ENCODE assay signal across 13 cellular contexts in the genomic region with DNA sequence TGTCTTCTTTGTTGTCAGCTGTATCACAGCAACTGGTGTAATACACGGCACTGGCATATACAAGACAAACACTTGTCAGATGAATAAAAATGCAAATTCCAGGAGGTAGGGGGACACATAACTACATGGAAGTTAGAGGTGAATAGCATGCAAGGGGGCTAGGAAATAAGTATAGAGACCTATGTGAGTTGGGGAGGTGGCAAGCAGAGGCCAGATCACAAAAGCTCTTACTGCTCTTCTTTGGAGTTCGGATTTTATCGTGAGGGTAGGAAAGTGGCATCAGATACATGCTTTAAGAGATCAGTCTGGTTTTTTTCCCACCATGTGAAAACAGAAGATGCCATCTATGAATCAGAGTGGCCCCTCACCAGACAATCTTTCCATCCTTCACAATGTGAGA. TPM values are rescaled to one million over a fixed set of nuclear protein-coding genes. Genes with fewer than 3 reads are reported as not detected.
DNase-seq lines count a peak whose midpoint lies in the region; ATAC-seq, FAIRE-seq and TF ChIP-seq lines count a peak whose summit lies in the region.
"Had no signal": no experiment of that assay in that cellular context is flagged by ENCODE, and none has a peak within 500 bp of the region (broad histone marks: within the 10 kb centered on the region; RNA-seq: fewer than 3 reads in every experiment).

No MANE protein-coding gene starts in this region.

- TF ChIP-seq CTCF in HepG2 (CRISPR knock-in tag; IDR thresholded peaks at IDR 0.05), result no peak
- no peak for TF ChIP-seq CTCF in right lobe of liver (IDR thresholded peaks at IDR 0.05)
- no peak for TF ChIP-seq CTCF in glutamatergic neuron (IDR thresholded peaks at IDR 0.05; ENCODE audit: partially characterized antibody, unreplicated experiment)

- TF ChIP-seq POLR2A in HepG2 (IDR thresholded peaks at IDR 0.05; ENCODE audit: insufficient read depth in 1 of 2, low read depth in 2 of 2, low read length in 2 of 2), result no peak
- no peak for TF ChIP-seq POLR2A in right lobe of liver (IDR thresholded peaks at IDR 0.05)

- H3K4me1 Mint-ChIP-seq in glutamatergic neuron (ENCODE audit: low read depth, unreplicated experiment), result peaks cover 18% of the 10 kb centered on the region

- H3K9me3 ChIP-seq in HepG2 (ENCODE audit: low read length) (no peaks in the 10 kb centered on the region), right lobe of liver (no peaks in the 10 kb centered on the region), SK-N-MC (ENCODE audit: low read depth, low read length) (no peaks in the 10 kb centered on the region)

- H3K27me3 ChIP-seq in HepG2 (ENCODE audit: control insufficient read depth in 1 of 2, insufficient read depth in 2 of 2, low read length in 2 of 2) (no peaks in the 10 kb centered on the region; a peak in 1 of 5 replicates), right lobe of liver (no peaks in the 10 kb centered on the region)

- H3K79me2 ChIP-seq in HepG2 (ENCODE audit: insufficient read depth, low read length), result peaks cover 46% of the 10 kb centered on the region

- H3K9ac ChIP-seq in HepG2 (ENCODE audit: insufficient read depth, low read depth, low read length) (no peak overlapping the region), SK-N-MC (ENCODE audit: insufficient read length) (no peak overlapping the region)

- peaks cover 4% of the 10 kb centered on the region for H3K9me3 Mint-ChIP-seq in glutamatergic neuron (ENCODE audit: unreplicated experiment)

- in situ Hi-C loops in HepG2 (cut with HindIII; ENCODE audit: extremely low pct_ligation_motif_present, low pct_unique_long_range_greater_than_20kb), result no loop called here

- POLR2A ChIA-PET in HepG2 (lab: Yijun Ruan, JAX), result interaction anchor here (2.1 to 2.8 kb wide), 2 partner anchors 20 to 28 kb away, joined by 5 to 24 read pairs; a partner anchor contains a TSS

- FAIRE-seq in HepG2 (lab: Jason Lieb, UNC) (no peak), urothelium cell line (lab: Jason Lieb, UNC) (no peak)
- FAIRE-seq: G401.6, H1 had no signal

- CTCF ChIA-PET in HepG2 (lab: Yijun Ruan, JAX; ENCODE audit: low intra/inter-chr PET ratio, low total read pairs), result no interaction called here

- no peak overlapping the region for H3K27ac Mint-ChIP-seq in glutamatergic neuron (ENCODE audit: unreplicated experiment)

- H3K27ac ChIP-seq in HepG2 (ENCODE audit: extremely low read length, insufficient read depth, low read length) (no peak overlapping the region), right lobe of liver (no peak overlapping the region), SK-N-MC (peak overlapping the region; percentile 58)

- 96% methylated on average over 3 of the region's 3 CpGs for WGBS in HepG2 (ENCODE audit: low lambda C conversion rate)
- 64% methylated on average over 3 of the region's 3 CpGs for WGBS in right lobe of liver (ENCODE audit: insufficient coverage, low coverage, low lambda C conversion rate, missing lambda C conversion rate)

- TF ChIP-seq RAD21 in HepG2 (CRISPR knock-in tag; IDR thresholded peaks at IDR 0.05), result no peak

- H3K4me1 ChIP-seq in HepG2 (ENCODE audit: insufficient read depth, low read length) (peaks cover 21% of the 10 kb centered on the region), right lobe of liver (peaks cover 0 to 26% (median 6%) of the 10 kb centered on the region in 4 donors)

- ATAC-seq in HepG2, result no peak
- ATAC-seq in right lobe of liver, result no peak

- H3K4me2 ChIP-seq in HepG2 (ENCODE audit: low read depth, low read length), result no peak overlapping the region

- no peak for DNase-seq in HepG2 (ENCODE audit: low spot score)
- DNase-seq in right lobe of liver, result no peak
- no peak for DNase-seq in SK-N-MC (ENCODE audit: low read depth, low spot score)
- DNase-seq in glutamatergic neuron, result no peak
- DNase-seq in urothelium cell line (ENCODE audit: low spot score), result no peak
- no peak for DNase-seq in NCI-H1436 (lab: John Stamatoyannopoulos, UW)
- DNase-seq in NCI-H446 (lab: John Stamatoyannopoulos, UW), result no peak
- DNase-seq in stimulated activated CD4-positive, alpha-beta T cell treated with anti-CD3 and anti-CD28 coated beads, Interleukin-15, amount 100 ng/mL, for 24 hours, result no peak
- DNase-seq: activated CD8-positive, alpha-beta memory T cell treated with anti-CD3 and anti-CD28 coated beads, Interleukin-2, amount 50 U/mL, for 4 hours; anterior cingulate cortex; NCI-H2081 had no signal

- H2AFZ ChIP-seq in HepG2 (ENCODE audit: low read length), result no peak overlapping the region

- H3K36me3 ChIP-seq in HepG2 (replicated peaks in 1 of 2; ENCODE audit: control insufficient read depth in 1 of 2, insufficient read depth in 2 of 2, low read length in 2 of 2) (peaks cover 5 to 24% of the 10 kb centered on the region in 2 experiments), right lobe of liver (peaks cover 0 to 19% (median 4%) of the 10 kb centered on the region in 4 donors), SK-N-MC (ENCODE audit: insufficient read depth, low read length) (peaks cover 42% of the 10 kb centered on the region)

- intact Hi-C loops in HepG2 (cut with micrococcal nuclease; ENCODE audit: unreplicated experiment) (loop anchor here (2.0 kb wide), 1 partner anchor 24 kb away; no protein-coding TSS in a partner anchor), right lobe of liver (cut with DNase I) (no loop called here)

- peaks cover 18% of the 10 kb centered on the region for H4K20me1 ChIP-seq in HepG2 (ENCODE audit: insufficient read depth, low read length)

- H3K4me3 ChIP-seq in HepG2 (replicated peaks in 1 of 3; ENCODE audit: insufficient read depth in 1 of 3, low read depth in 2 of 3, low read length in 3 of 3), result no peak overlapping the region
- no peak overlapping the region for H3K4me3 ChIP-seq in right lobe of liver
- no peak overlapping the region for H3K4me3 ChIP-seq in SK-N-MC

- H3K27me3 Mint-ChIP-seq in glutamatergic neuron (ENCODE audit: unreplicated experiment), result peaks cover 6% of the 10 kb centered on the region

- H3K4me3 Mint-ChIP-seq in glutamatergic neuron (ENCODE audit: unreplicated experiment), result peak overlapping the region; percentile 14

- BruUV-seq in HepG2 (replicated peaks; lab: Mats Ljungman, UMichigan), result no TSS peak

- H3K36me3 Mint-ChIP-seq in glutamatergic neuron (ENCODE audit: unreplicated experiment), result no peaks in the 10 kb centered on the region

- TF ChIP-seq EP300 in HepG2 (IDR thresholded peaks at IDR 0.05; ENCODE audit: low read depth in 2 of 2, low read length in 2 of 2), result no peak
- TF ChIP-seq EP300 in HepG2 (CRISPR knock-in tag; IDR thresholded peaks at IDR 0.05; ENCODE audit: borderline replicate concordance), result no peak

RNA-seq across cellular contexts. Expression of a gene that starts 2.8 kb away (rescaled TPM):
- total RNA-seq in HepG2 (2016; rRNA removed; fragmentation: Illumina TruSeq; extraction: Trizol) (75.6 and 126 TPM in 2 replicates), right lobe of liver (10 to 100 TPM; 41.3 to 54.8 (median 46.6) TPM), glutamatergic neuron (ENCODE audit: unreplicated experiment) (102 TPM)
- total RNA-seq in HepG2 (2016; cell fraction: cytosol; rRNA removed; fragmentation: Illumina TruSeq; extraction: Trizol; ENCODE audit: low read depth), result 13.0 and 14.5 TPM in 2 replicates
- 74.7 and 123 TPM in 2 replicates for total RNA-seq in HepG2 (2016; cell fraction: insoluble cytoplasmic fraction; rRNA removed; fragmentation: Illumina TruSeq; extraction: Trizol)
- total RNA-seq in HepG2 (2016; cell fraction: membrane; rRNA removed; fragmentation: Illumina TruSeq; extraction: Trizol), result 40.7 and 48.1 TPM in 2 replicates
- 73.8 and 86.5 TPM in 2 replicates for total RNA-seq in HepG2 (2016; cell fraction: nucleus; rRNA removed; fragmentation: Illumina TruSeq; extraction: Trizol)
- 46.1 and 64.9 TPM in 2 replicates for polyA plus RNA-seq in HepG2 (2011; rRNA removed)
- polyA plus RNA-seq in HepG2 (2011; cell fraction: cytosol; rRNA removed), result 34.7 and 51.4 TPM in 2 replicates
- polyA plus RNA-seq in HepG2 (2011; cell fraction: nucleus; rRNA removed), result 23.9 and 32.9 TPM in 2 replicates
- polyA plus RNA-seq in HepG2 (2012), result 58.2 and 72.9 TPM in 2 replicates
- 14.8 and 15.2 TPM in 2 replicates for polyA plus RNA-seq in HepG2 (2016; cell fraction: cytosol; fragmentation: Illumina TruSeq; extraction: Trizol; ENCODE audit: low read depth)
- polyA plus RNA-seq in HepG2 (2016; cell fraction: insoluble cytoplasmic fraction; fragmentation: Illumina TruSeq; extraction: Trizol; ENCODE audit: low read depth), result 105 and 107 TPM in 2 replicates
- polyA plus RNA-seq in HepG2 (2016; cell fraction: membrane; fragmentation: Illumina TruSeq; extraction: Trizol; ENCODE audit: low read depth), result 27.5 and 32.0 TPM in 2 replicates
- 63.6 and 67.8 TPM in 2 replicates for polyA plus RNA-seq in HepG2 (2016; cell fraction: nucleus; fragmentation: Illumina TruSeq; extraction: Trizol; ENCODE audit: insufficient read depth, low read depth)
- 54.7 and 55.6 TPM in 2 replicates for polyA minus RNA-seq in HepG2 (2011; rRNA and poly(A)+ RNA removed; ENCODE audit: low replicate concordance)
- polyA minus RNA-seq in HepG2 (2011; cell fraction: cytosol; rRNA and poly(A)+ RNA removed), result 125 and 129 TPM in 2 replicates
- polyA minus RNA-seq in HepG2 (2011; cell fraction: nucleus; rRNA and poly(A)+ RNA removed), result 141 and 163 TPM in 2 replicates

RNA-seq across cellular contexts. Expression of a gene that starts 28.5 kb away (rescaled TPM):
- 249 and 453 TPM in 2 replicates for total RNA-seq in HepG2 (2016; rRNA removed; fragmentation: Illumina TruSeq; extraction: Trizol)
- total RNA-seq in HepG2 (2016; cell fraction: cytosol; rRNA removed; fragmentation: Illumina TruSeq; extraction: Trizol; ENCODE audit: low read depth), result 32.8 and 38.2 TPM in 2 replicates
- 251 and 440 TPM in 2 replicates for total RNA-seq in HepG2 (2016; cell fraction: insoluble cytoplasmic fraction; rRNA removed; fragmentation: Illumina TruSeq; extraction: Trizol)
- total RNA-seq in HepG2 (2016; cell fraction: membrane; rRNA removed; fragmentation: Illumina TruSeq; extraction: Trizol), result 86.3 and 100 TPM in 2 replicates
- 120 and 133 TPM in 2 replicates for total RNA-seq in HepG2 (2016; cell fraction: nucleus; rRNA removed; fragmentation: Illumina TruSeq; extraction: Trizol)
- 165 and 241 TPM in 2 replicates for polyA plus RNA-seq in HepG2 (2011; rRNA removed)
- polyA plus RNA-seq in HepG2 (2011; cell fraction: cytosol; rRNA removed), result 131 and 167 TPM in 2 replicates
- 70.5 and 75.1 TPM in 2 replicates for polyA plus RNA-seq in HepG2 (2011; cell fraction: nucleus; rRNA removed)
- polyA plus RNA-seq in HepG2 (2012), result 143 and 229 TPM in 2 replicates
- 44.9 and 45.4 TPM in 2 replicates for polyA plus RNA-seq in HepG2 (2016; cell fraction: cytosol; fragmentation: Illumina TruSeq; extraction: Trizol; ENCODE audit: low read depth)
- 478 and 487 TPM in 2 replicates for polyA plus RNA-seq in HepG2 (2016; cell fraction: insoluble cytoplasmic fraction; fragmentation: Illumina TruSeq; extraction: Trizol; ENCODE audit: low read depth)
- polyA plus RNA-seq in HepG2 (2016; cell fraction: membrane; fragmentation: Illumina TruSeq; extraction: Trizol; ENCODE audit: low read depth), result 72.6 and 81.2 TPM in 2 replicates
- 160 and 165 TPM in 2 replicates for polyA plus RNA-seq in HepG2 (2016; cell fraction: nucleus; fragmentation: Illumina TruSeq; extraction: Trizol; ENCODE audit: insufficient read depth, low read depth)
- 99.6 and 124 TPM in 2 replicates for polyA minus RNA-seq in HepG2 (2011; rRNA and poly(A)+ RNA removed; ENCODE audit: low replicate concordance)
- polyA minus RNA-seq in HepG2 (2011; cell fraction: cytosol; rRNA and poly(A)+ RNA removed), result 75.2 and 84.6 TPM in 2 replicates
- 143 TPM in 2 replicates for polyA minus RNA-seq in HepG2 (2011; cell fraction: nucleus; rRNA and poly(A)+ RNA removed)
- total RNA-seq in right lobe of liver, result 10 to 100 TPM; 39.8 to 77.5 (median 54.2) TPM
- total RNA-seq in glutamatergic neuron (ENCODE audit: unreplicated experiment), result 53.4 TPM

RNA-seq across cellular contexts. Expression of a gene that starts 29.2 kb away (rescaled TPM):
- total RNA-seq in HepG2 (2016; rRNA removed; fragmentation: Illumina TruSeq; extraction: Trizol) (62.6 and 98.4 TPM in 2 replicates), right lobe of liver (1 to 10 TPM; 4.4 to 8.5 (median 7.1) TPM), glutamatergic neuron (ENCODE audit: unreplicated experiment) (15.9 TPM)
- 5.3 and 7.1 TPM in 2 replicates for total RNA-seq in HepG2 (2016; cell fraction: cytosol; rRNA removed; fragmentation: Illumina TruSeq; extraction: Trizol; ENCODE audit: low read depth)
- total RNA-seq in HepG2 (2016; cell fraction: insoluble cytoplasmic fraction; rRNA removed; fragmentation: Illumina TruSeq; extraction: Trizol), result 59.7 and 95.9 TPM in 2 replicates
- 19.1 and 23.2 TPM in 2 replicates for total RNA-seq in HepG2 (2016; cell fraction: membrane; rRNA removed; fragmentation: Illumina TruSeq; extraction: Trizol)
- total RNA-seq in HepG2 (2016; cell fraction: nucleus; rRNA removed; fragmentation: Illumina TruSeq; extraction: Trizol), result 44.4 and 47.9 TPM in 2 replicates
- 13.7 and 16.9 TPM in 2 replicates for polyA plus RNA-seq in HepG2 (2011; rRNA removed)
- polyA plus RNA-seq in HepG2 (2011; cell fraction: cytosol; rRNA removed), result 6.9 and 9.4 TPM in 2 replicates
- polyA plus RNA-seq in HepG2 (2011; cell fraction: nucleus; rRNA removed), result 5.9 and 6.3 TPM in 2 replicates
- 21.9 and 23.3 TPM in 2 replicates for polyA plus RNA-seq in HepG2 (2012)
- 1.6 and 1.8 TPM in 2 replicates for polyA plus RNA-seq in HepG2 (2016; cell fraction: cytosol; fragmentation: Illumina TruSeq; extraction: Trizol; ENCODE audit: low read depth)
- polyA plus RNA-seq in HepG2 (2016; cell fraction: insoluble cytoplasmic fraction; fragmentation: Illumina TruSeq; extraction: Trizol; ENCODE audit: low read depth), result 64.9 and 70.4 TPM in 2 replicates
- 6.4 and 7.7 TPM in 2 replicates for polyA plus RNA-seq in HepG2 (2016; cell fraction: membrane; fragmentation: Illumina TruSeq; extraction: Trizol; ENCODE audit: low read depth)
- 39.8 and 45.4 TPM in 2 replicates for polyA plus RNA-seq in HepG2 (2016; cell fraction: nucleus; fragmentation: Illumina TruSeq; extraction: Trizol; ENCODE audit: insufficient read depth, low read depth)
- polyA minus RNA-seq in HepG2 (2011; rRNA and poly(A)+ RNA removed; ENCODE audit: low replicate concordance), result 16.1 and 21.7 TPM in 2 replicates
- polyA minus RNA-seq in HepG2 (2011; cell fraction: cytosol; rRNA and poly(A)+ RNA removed), result 11.9 and 16.3 TPM in 2 replicates
- 25.0 and 29.1 TPM in 2 replicates for polyA minus RNA-seq in HepG2 (2011; cell fraction: nucleus; rRNA and poly(A)+ RNA removed)

RNA-seq across cellular contexts. Expression of a gene that starts 41.0 kb away (rescaled TPM):
- not detected in 2 replicates for total RNA-seq in HepG2 (2016; rRNA removed; fragmentation: Illumina TruSeq; extraction: Trizol)
- not detected in 2 replicates for total RNA-seq in HepG2 (2016; cell fraction: cytosol; rRNA removed; fragmentation: Illumina TruSeq; extraction: Trizol; ENCODE audit: low read depth)
- 0.13 TPM in 1 of 2 replicates, not detected in the other for total RNA-seq in HepG2 (2016; cell fraction: insoluble cytoplasmic fraction; rRNA removed; fragmentation: Illumina TruSeq; extraction: Trizol)
- total RNA-seq in HepG2 (2016; cell fraction: membrane; rRNA removed; fragmentation: Illumina TruSeq; extraction: Trizol), result not detected in 2 replicates
- total RNA-seq in HepG2 (2016; cell fraction: nucleus; rRNA removed; fragmentation: Illumina TruSeq; extraction: Trizol), result not detected in 2 replicates
- not detected in 2 replicates for polyA plus RNA-seq in HepG2 (2011; rRNA removed)
- polyA plus RNA-seq in HepG2 (2011; cell fraction: cytosol; rRNA removed), result not detected in 2 replicates
- polyA plus RNA-seq in HepG2 (2011; cell fraction: nucleus; rRNA removed), result not detected in 2 replicates
- not detected in 2 replicates for polyA plus RNA-seq in HepG2 (2012)
- polyA plus RNA-seq in HepG2 (2016; cell fraction: cytosol; fragmentation: Illumina TruSeq; extraction: Trizol; ENCODE audit: low read depth), result not detected in 2 replicates
- polyA plus RNA-seq in HepG2 (2016; cell fraction: insoluble cytoplasmic fraction; fragmentation: Illumina TruSeq; extraction: Trizol; ENCODE audit: low read depth), result not detected in 2 replicates
- not detected in 2 replicates for polyA plus RNA-seq in HepG2 (2016; cell fraction: membrane; fragmentation: Illumina TruSeq; extraction: Trizol; ENCODE audit: low read depth)
- polyA plus RNA-seq in HepG2 (2016; cell fraction: nucleus; fragmentation: Illumina TruSeq; extraction: Trizol; ENCODE audit: insufficient read depth, low read depth), result not detected in 2 replicates
- polyA minus RNA-seq in HepG2 (2011; rRNA and poly(A)+ RNA removed; ENCODE audit: low replicate concordance), result not detected in 2 replicates
- polyA minus RNA-seq in HepG2 (2011; cell fraction: cytosol; rRNA and poly(A)+ RNA removed), result not detected in 2 replicates
- polyA minus RNA-seq in HepG2 (2011; cell fraction: nucleus; rRNA and poly(A)+ RNA removed), result 0.37 TPM in 1 of 2 replicates, not detected in the other
- total RNA-seq in right lobe of liver, result under 1 TPM in 1 of 6 experiments, not detected in 5; 0.19 TPM
- 0.83 TPM for total RNA-seq in glutamatergic neuron (ENCODE audit: unreplicated experiment)
